Comparison of ENCODE assay signal across 19 cellular contexts in genomic region chr15:81473177-81473576, GRCh38.
DNase-seq lines count a peak whose midpoint lies in the region; ATAC-seq and TF ChIP-seq lines count a peak whose summit lies in the region.
"Had no signal": no experiment of that assay in that cellular context is flagged by ENCODE, and none has a peak within 500 bp of the region (broad histone marks: within the 10 kb centered on the region; RNA-seq: fewer than 3 reads in every experiment).

No MANE protein-coding gene starts in this region.

- TF ChIP-seq CTCF in right atrium auricular region (IDR thresholded peaks at IDR 0.05), result no peak

- DNase-seq in Right ventricle myocardium inferior (ENCODE audit: missing footprints), result no peak
- DNase-seq in right atrium auricular region (ENCODE audit: low spot score), result no peak
- DNase-seq in Ammon's horn (ENCODE audit: low spot score), result peak; percentile 38
- peak; percentile 22 for DNase-seq in inferior parietal cortex (ENCODE audit: extremely low spot score)
- peak; percentile 25 for DNase-seq in putamen (ENCODE audit: low spot score)
- no peak for DNase-seq in SHP77 (lab: John Stamatoyannopoulos, UW)
- DNase-seq in activated T-cell treated with anti-CD3 and anti-CD28 coated beads, Interleukin-2, amount 50 U/mL, for 4 hours, result no peak
- DNase-seq: AML-193; CD4-positive, alpha-beta memory T cell; DMS153; DMS79; GDM1; HCEC 1CT had no signal

- ATAC-seq in Right ventricle myocardium inferior, result peak; percentile 44
- no peak for ATAC-seq in activated T-cell treated with anti-CD3 and anti-CD28 coated beads, Interleukin-2, amount 50 U/mL, for 4 hours
- ATAC-seq: A549, GM23338 had no signal

- no peaks in the 10 kb centered on the region for H3K36me3 ChIP-seq in right atrium auricular region
- H3K36me3 ChIP-seq: BLaER1 had no signal

- H3K4me3 ChIP-seq in right atrium auricular region, result no peak overlapping the region
- H3K4me3 ChIP-seq: A549, BLaER1, GM23338 had no signal

- H3K9me3 Mint-ChIP-seq in activated T-cell treated with anti-CD3 and anti-CD28 coated beads, Interleukin-2, amount 50 U/mL, for 4 hours, result no peaks in the 10 kb centered on the region
- H3K9me3 Mint-ChIP-seq: GM23338 had no signal

- H3K27me3 ChIP-seq in right atrium auricular region, result no peaks in the 10 kb centered on the region
- H3K27me3 ChIP-seq: BLaER1 had no signal

- H3K27me3 Mint-ChIP-seq in activated T-cell treated with anti-CD3 and anti-CD28 coated beads, Interleukin-2, amount 50 U/mL, for 4 hours (ENCODE audit: low read depth), result peaks cover 10% of the 10 kb centered on the region

- intact Hi-C loops in Right ventricle myocardium inferior (cut with DNase I), result no loop called here

- H3K4me3 Mint-ChIP-seq in activated T-cell treated with anti-CD3 and anti-CD28 coated beads, Interleukin-2, amount 50 U/mL, for 4 hours, result no peak overlapping the region
- H3K4me3 Mint-ChIP-seq: CD14-positive monocyte; CD4-positive, alpha-beta memory T cell; GM23338 had no signal

- H3K4me1 ChIP-seq in right atrium auricular region, result no peaks in the 10 kb centered on the region
- H3K4me1 ChIP-seq: A549, BLaER1 had no signal

- H3K4me1 Mint-ChIP-seq in activated T-cell treated with anti-CD3 and anti-CD28 coated beads, Interleukin-2, amount 50 U/mL, for 4 hours (ENCODE audit: low read depth), result no peaks in the 10 kb centered on the region
- H3K4me1 Mint-ChIP-seq: CD14-positive monocyte; CD4-positive, alpha-beta memory T cell had no signal

- no peaks in the 10 kb centered on the region for H3K36me3 Mint-ChIP-seq in activated T-cell treated with anti-CD3 and anti-CD28 coated beads, Interleukin-2, amount 50 U/mL, for 4 hours (ENCODE audit: insufficient read depth)
- H3K36me3 Mint-ChIP-seq: CD14-positive monocyte; CD4-positive, alpha-beta memory T cell had no signal

- H3K27ac ChIP-seq in right atrium auricular region, result no peak overlapping the region
- H3K27ac ChIP-seq: 22Rv1, A549, BLaER1, HL-60 had no signal

- no peaks in the 10 kb centered on the region for H3K9me3 ChIP-seq in right atrium auricular region
- H3K9me3 ChIP-seq: A549, BLaER1 had no signal

Comparison
In these comparisons a context has a peak if more than half of its experiments do, and no peak if none do; other contexts are left out.
1. DNase-seq: peak in Ammon's horn (single experiment), inferior parietal cortex (single experiment) and putamen (single experiment); none in Right ventricle myocardium inferior (single experiment), right atrium auricular region (single experiment), SHP77 (0 of 2) and activated T-cell treated with anti-CD3 and anti-CD28 coated beads, Interleukin-2, amount 50 U/mL, for 4 hours (single experiment).